ENCODE assay signal across 16 cellular contexts in genomic region chr6:93272201-93272600, GRCh38.
"Had no signal": no experiment of that assay in that cellular context is flagged by ENCODE, and none has a peak within 500 bp of the region (broad histone marks: within the 10 kb centered on the region; RNA-seq: fewer than 3 reads in every experiment).

No MANE protein-coding gene starts in this region.

- H3K4me1 Mint-ChIP-seq: activated T-helper 17 cell treated with anti-CD3 and anti-CD28 coated beads, Interleukin-2, amount 50 U/mL, for 72 hours; central memory CD8-positive, alpha-beta T cell; naive B cell had no signal

- DNase-seq: activated CD4-positive, alpha-beta T cell treated with anti-CD3 and anti-CD28 coated beads for 1 hour; activated naive CD4-positive, alpha-beta T cell treated with anti-CD3 and anti-CD28 coated beads for 36 hours; activated T-cell treated with anti-CD3 and anti-CD28 coated beads for 4 hours; colonic mucosa; gastrocnemius medialis; left ventricle myocardium superior; mesenchymal stem cell; mucosa of descending colon; naive B cell; pancreas; stimulated activated CD8-positive, alpha-beta memory T cell treated with anti-CD3 and anti-CD28 coated beads, Interleukin-4, amount 100 ng/mL, for 48 hours; stimulated activated naive CD4-positive, alpha-beta T cell; WERI-Rb-1 had no signal

- H3K4me3 Mint-ChIP-seq: activated naive CD4-positive, alpha-beta T cell treated with anti-CD3 and anti-CD28 coated beads for 36 hours; activated T-helper 17 cell treated with anti-CD3 and anti-CD28 coated beads, Interleukin-2, amount 50 U/mL, for 72 hours; central memory CD8-positive, alpha-beta T cell; naive B cell had no signal

- H3K27me3 Mint-ChIP-seq: activated T-helper 17 cell treated with anti-CD3 and anti-CD28 coated beads, Interleukin-2, amount 50 U/mL, for 72 hours; central memory CD8-positive, alpha-beta T cell; naive B cell had no signal

- H3K36me3 Mint-ChIP-seq: naive B cell had no signal

- H3K27ac ChIP-seq: colonic mucosa, gastrocnemius medialis, pancreas, WERI-Rb-1 had no signal

- H3K9me3 ChIP-seq: colonic mucosa, gastrocnemius medialis, mucosa of descending colon, pancreas had no signal

- H3K4me3 ChIP-seq: colonic mucosa, gastrocnemius medialis, mucosa of descending colon, pancreas had no signal

- H3K4me1 ChIP-seq: colonic mucosa, gastrocnemius medialis, pancreas had no signal

- H3K27me3 ChIP-seq: colonic mucosa, gastrocnemius medialis, pancreas had no signal

- H3K9me3 Mint-ChIP-seq: activated naive CD4-positive, alpha-beta T cell treated with anti-CD3 and anti-CD28 coated beads for 36 hours; activated T-helper 17 cell treated with anti-CD3 and anti-CD28 coated beads, Interleukin-2, amount 50 U/mL, for 72 hours; central memory CD8-positive, alpha-beta T cell; naive B cell had no signal

- H3K27ac Mint-ChIP-seq: activated naive CD4-positive, alpha-beta T cell treated with anti-CD3 and anti-CD28 coated beads for 36 hours; activated T-helper 17 cell treated with anti-CD3 and anti-CD28 coated beads, Interleukin-2, amount 50 U/mL, for 72 hours; naive B cell had no signal

- ATAC-seq: activated T-helper 17 cell treated with anti-CD3 and anti-CD28 coated beads, Interleukin-2, amount 50 U/mL, for 72 hours; esophagus mucosa; gastrocnemius medialis; left ventricle myocardium superior; mucosa of descending colon; pancreas had no signal

- H3K36me3 ChIP-seq: colonic mucosa, gastrocnemius medialis, pancreas, WERI-Rb-1 had no signal
